Comparison of ENCODE assay signal across 11 cellular contexts in genomic region chr14:68291820-68292219, GRCh38.
DNase-seq lines count a peak whose midpoint lies in the region; ATAC-seq, FAIRE-seq and TF ChIP-seq lines count a peak whose summit lies in the region.
"Had no signal": no experiment of that assay in that cellular context is flagged by ENCODE, and none has a peak within 500 bp of the region (broad histone marks: within the 10 kb centered on the region; RNA-seq: fewer than 3 reads in every experiment).

No MANE protein-coding gene starts in this region.

- FAIRE-seq in K562 (lab: Jason Lieb, UNC), result peak; percentile 54
- FAIRE-seq: pancreas had no signal

- in situ Hi-C loops in K562 (cut with MboI), result no loop called here

- peak; percentile 43 for DNase-seq in DMS153 (lab: John Stamatoyannopoulos, UW)
- no peak for DNase-seq in DMS153 treated with DMSO at 0.1 percent for 48 hours (lab: John Stamatoyannopoulos, UW; ENCODE audit: unreplicated experiment)
- peak; percentile 8 for DNase-seq in NCI-H2107 (lab: John Stamatoyannopoulos, UW)
- peak in 2 of 4 experiments; percentile 17 to 39 for DNase-seq in K562 (ENCODE audit: extremely low read depth in 1 of 4, low spot score in 3 of 4)
- DNase-seq in psoas muscle, result no peak
- DNase-seq in Kasumi-1 (lab: John Stamatoyannopoulos, UW), result no peak
- no peak for DNase-seq in NOMO-1 (lab: John Stamatoyannopoulos, UW; ENCODE audit: unreplicated experiment in 2 of 2)
- no peak for DNase-seq in NK-92 treated with Interleukin-12 subunit alpha and Interleukin-12 subunit beta, amount 100 ng/mL, for 24 hours (lab: John Stamatoyannopoulos, UW)
- DNase-seq: hypothalamus, pancreas had no signal

- no peak for TF ChIP-seq RAD21 in K562 (CRISPR knock-in tag; conservative IDR thresholded peaks at IDR 0.05 in 1 of 2, IDR thresholded peaks at IDR 0.05 in 1 of 2)

- TF ChIP-seq POLR2A in K562 (conservative IDR thresholded peaks at IDR 0.05), result no peak

- 0 out of 2 replicates have a peak overlapping the region, but pooled peaks have one; percentile 28 for H2AFZ ChIP-seq in K562 (ENCODE audit: low read depth, low read length)

- H3K27ac ChIP-seq in K562 (ENCODE audit: extremely low read depth, low read depth, low read length) (no peak overlapping the region), psoas muscle (no peak overlapping the region)
- H3K27ac ChIP-seq: 22Rv1, pancreas had no signal

- no peaks in the 10 kb centered on the region for H3K9me1 ChIP-seq in K562 (ENCODE audit: control insufficient read depth, insufficient read depth, low read length)

- no peaks in the 10 kb centered on the region for H3K79me2 ChIP-seq in K562 (ENCODE audit: control insufficient read depth, insufficient read depth, low read length)

- H4K20me1 ChIP-seq in K562 (replicated peaks; ENCODE audit: control insufficient read depth, insufficient read depth, low read length), result no peaks in the 10 kb centered on the region

- H3K4me3 ChIP-seq in K562 (no peak overlapping the region), psoas muscle (no peak overlapping the region)
- H3K4me3 ChIP-seq: pancreas had no signal

- BruUV-seq in K562 (replicated peaks; lab: Mats Ljungman, UMichigan), result no TSS peak

- WGBS in K562 (ENCODE audit: insufficient coverage, low coverage, missing lambda C conversion rate), result 37% methylated on average over 2 of the region's 2 CpGs
- WGBS in psoas muscle, 3 donors, result 41 to 63% (median 57%) methylated on average over 2 of the region's 2 CpGs

- no peak overlapping the region for H3K9ac ChIP-seq in K562 (ENCODE audit: insufficient read depth in 1 of 2, low read depth in 2 of 2, low read length in 2 of 2)

- H3K4me1 ChIP-seq in K562 (replicated peaks in 1 of 2; ENCODE audit: control insufficient read depth in 2 of 2, insufficient read depth in 2 of 2, low read length in 2 of 2) (peaks cover 0 to 45% of the 10 kb centered on the region in 2 experiments; a peak in 3 of 5 replicates), psoas muscle (peaks cover 38% of the 10 kb centered on the region)

- intact Hi-C loops in K562 (cut with micrococcal nuclease) (loop anchor here (10.0 kb wide), 1 partner anchor 113 kb away; no protein-coding TSS in a partner anchor), psoas muscle (cut with DNase I) (no loop called here)

- POLR2A ChIA-PET in K562 (lab: Yijun Ruan, JAX), result interaction anchor here (0.9 to 1.5 kb wide), 2 partner anchors 11 to 502 kb away, joined by 3 to 5 read pairs; partner anchors contain the start of gene ZFP36L1

- no peak overlapping the region for H3K4me2 ChIP-seq in K562 (ENCODE audit: insufficient read depth, low read length)

- CTCF ChIA-PET in K562 (lab: Yijun Ruan, JAX; ENCODE audit: low intra/inter-chr PET ratio), result no interaction called here

- H3K36me3 ChIP-seq in K562 (ENCODE audit: control insufficient read depth, insufficient read depth, low read length) (no peaks in the 10 kb centered on the region), psoas muscle (ENCODE audit: insufficient read depth in 1 of 2, low read depth in 1 of 2) (no peaks in the 10 kb centered on the region)
- H3K36me3 ChIP-seq: pancreas had no signal

- no peak for TF ChIP-seq CTCF in K562 (IDR thresholded peaks at IDR 0.05 in 2 of 3, conservative IDR thresholded peaks at IDR 0.05 in 1 of 3; ENCODE audit: insufficient read depth in 2 of 3, low read depth in 1 of 3, low read length in 3 of 3)
- no peak for TF ChIP-seq CTCF in psoas muscle (IDR thresholded peaks at IDR 0.05)

- TF ChIP-seq EP300 in K562 (IDR thresholded peaks at IDR 0.05; ENCODE audit: low read length), result no peak

- no peaks in the 10 kb centered on the region for H3K27me3 ChIP-seq in K562 (ENCODE audit: control insufficient read depth in 2 of 2, insufficient read depth in 2 of 2, low read length in 2 of 2)
- no peaks in the 10 kb centered on the region for H3K27me3 ChIP-seq in psoas muscle (ENCODE audit: insufficient read depth in 3 of 3, low read length in 2 of 3)
- H3K27me3 ChIP-seq: pancreas had no signal

- H3K9me3 ChIP-seq in K562 (replicated peaks; ENCODE audit: control insufficient read depth, insufficient read depth, low read depth, low read length) (no peaks in the 10 kb centered on the region), psoas muscle (no peaks in the 10 kb centered on the region)
- H3K9me3 ChIP-seq: pancreas had no signal

- ATAC-seq in K562, result peak; percentile 27; the same call in 2 of the 3 replicates
- ATAC-seq in psoas muscle, result peak; percentile 48 to 63 (median 52)
- ATAC-seq: pancreas had no signal

TF ChIP-seq in K562, 482 proteins besides CTCF, POLR2A, EP300 and RAD21:
- TF ChIP-seq PHB (CRISPR knock-in tag; IDR thresholded peaks at IDR 0.05) (no peak), CTBP1 (IDR thresholded peaks at IDR 0.05; ENCODE audit: borderline replicate concordance) (0 out of 2 replicates have a peak, but pooled peaks have one; percentile 14), POLR2H (tag; IDR thresholded peaks at IDR 0.05; ENCODE audit: low read depth) (no peak), ZSCAN32 (CRISPR knock-in tag; IDR thresholded peaks at IDR 0.05) (no peak), ELF4 (CRISPR knock-in tag; IDR thresholded peaks at IDR 0.05) (no peak), ELF1 (tag; IDR thresholded peaks at IDR 0.05) (no peak)

Comparison
In these comparisons a context has a peak if more than half of its experiments do, and no peak if none do; other contexts are left out.
1. DNase-seq: peak in DMS153 (single experiment) and NCI-H2107 (single experiment); none in DMS153 treated with DMSO at 0.1 percent for 48 hours (single experiment), psoas muscle (0 of 2), Kasumi-1 (0 of 2), NOMO-1 (0 of 2) and NK-92 treated with Interleukin-12 subunit alpha and Interleukin-12 subunit beta, amount 100 ng/mL, for 24 hours (single experiment).